ENCODE assay signal across 26 cellular contexts in the genomic region with DNA sequence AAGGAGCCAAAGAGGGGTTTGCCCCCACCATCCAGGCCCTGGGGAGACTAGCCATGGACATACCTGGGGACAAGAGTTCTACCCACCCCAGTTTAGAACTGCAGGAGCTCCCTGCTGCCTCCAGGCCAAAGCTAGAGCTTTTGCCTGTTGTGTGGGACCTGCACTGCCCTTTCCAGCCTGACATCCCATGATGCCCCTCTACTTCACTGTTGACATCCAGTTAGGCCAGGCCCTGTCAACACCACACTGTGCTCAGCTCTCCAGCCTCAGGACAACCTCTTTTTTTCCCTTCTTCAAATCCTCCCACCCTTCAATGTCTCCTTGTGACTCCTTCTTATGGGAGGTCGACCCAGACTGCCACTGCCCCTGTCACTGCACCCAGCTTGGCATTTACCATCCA. TPM values are rescaled to one million over a fixed set of nuclear protein-coding genes. Genes with fewer than 3 reads are reported as not detected.
"Had no signal": no experiment of that assay in that cellular context is flagged by ENCODE, and none has a peak within 500 bp of the region (broad histone marks: within the 10 kb centered on the region; RNA-seq: fewer than 3 reads in every experiment).

No MANE protein-coding gene starts in this region.

- H3K4me3 Mint-ChIP-seq: activated CD4-positive, alpha-beta T cell treated with anti-CD3 and anti-CD28 coated beads for 36 hours; activated naive CD8-positive, alpha-beta T cell; naive thymus-derived CD4-positive, alpha-beta T cell; neural crest cell; stimulated activated naive B cell treated with anti-CD40 and anti-IgM and Interleukin-4, amounts not matched to agents 10 μg/mL and 1 μg/mL and 100 μg/mL, for 72 hours; WTC11 had no signal

- H3K79me2 ChIP-seq: hepatocyte had no signal

- H3K27me3 Mint-ChIP-seq: activated CD4-positive, alpha-beta T cell treated with anti-CD3 and anti-CD28 coated beads for 36 hours; activated naive CD8-positive, alpha-beta T cell; naive thymus-derived CD4-positive, alpha-beta T cell had no signal

- H3K4me3 ChIP-seq: coronary artery, esophagus muscularis mucosa, hepatocyte, left lung, right lobe of liver, skin epidermis, testis, vagina had no signal

- H3K27ac ChIP-seq: coronary artery, esophagus muscularis mucosa, hepatocyte, left lung, right lobe of liver, skin epidermis, testis, vagina had no signal

- H3K27ac Mint-ChIP-seq: activated CD4-positive, alpha-beta T cell treated with anti-CD3 and anti-CD28 coated beads for 36 hours; activated naive CD8-positive, alpha-beta T cell; stimulated activated naive B cell treated with anti-CD40 and anti-IgM and Interleukin-4, amounts not matched to agents 10 μg/mL and 1 μg/mL and 100 μg/mL, for 72 hours; WTC11 had no signal

- H3K4me2 ChIP-seq: hepatocyte had no signal

- H3K4me1 Mint-ChIP-seq: neural crest cell, WTC11 had no signal

- ATAC-seq: activated CD4-positive, alpha-beta T cell treated with anti-CD3 and anti-CD28 coated beads for 36 hours; left lung; naive thymus-derived CD4-positive, alpha-beta T cell; stimulated activated naive B cell treated with anti-CD40 and anti-IgM and Interleukin-4, amounts not matched to agents 10 μg/mL and 1 μg/mL and 100 μg/mL, for 72 hours; WTC11 had no signal

- H2AFZ ChIP-seq: hepatocyte had no signal

- H3K36me3 Mint-ChIP-seq: activated naive CD8-positive, alpha-beta T cell; stimulated activated naive B cell treated with anti-CD40 and anti-IgM and Interleukin-4, amounts not matched to agents 10 μg/mL and 1 μg/mL and 100 μg/mL, for 72 hours; WTC11 had no signal

- DNase-seq: activated CD4-positive, alpha-beta T cell treated with anti-CD3 and anti-CD28 coated beads for 36 hours; activated CD4-positive, alpha-beta T cell treated with anti-CD3 and anti-CD28 coated beads, Interleukin-2, amount 50 U/mL, for 48 hours; activated effector memory CD4-positive, alpha-beta T cell treated with anti-CD3 and anti-CD28 coated beads, Interleukin-2, amount 50 U/mL, for 16 hours; activated T-cell treated with anti-CD3 and anti-CD28 coated beads, Interleukin-2, amount 50 U/mL, for 48 hours; amniotic stem cell; cerebellar nuclear complex; glutamatergic neuron; kidney glomerular epithelial cell; left lung; naive thymus-derived CD4-positive, alpha-beta T cell; occipital lobe; right lobe of liver; stimulated activated CD4-positive, alpha-beta T cell treated with anti-CD3 and anti-CD28 coated beads, Interleukin-1b, Interleukin-23, amount 100 ng/mL, for 48 hours; stimulated activated naive B cell treated with anti-CD40 and anti-IgM and Interleukin-4, amounts not matched to agents 10 μg/mL and 1 μg/mL and 100 μg/mL, for 72 hours; T1000; testis; trophoblast cell had no signal

- H3K36me3 ChIP-seq: esophagus muscularis mucosa, left lung, right lobe of liver, vagina had no signal

- H3K27me3 ChIP-seq: esophagus muscularis mucosa, hepatocyte, right lobe of liver, testis, vagina had no signal

- H3K9me3 Mint-ChIP-seq: naive thymus-derived CD4-positive, alpha-beta T cell; neural crest cell; stimulated activated naive B cell treated with anti-CD40 and anti-IgM and Interleukin-4, amounts not matched to agents 10 μg/mL and 1 μg/mL and 100 μg/mL, for 72 hours; WTC11 had no signal

- H3K9me3 ChIP-seq: esophagus muscularis mucosa, left lung, right lobe of liver, testis, vagina had no signal

RNA-seq across cellular contexts. Expression of gene CES3, which starts 48.1 kb away (rescaled TPM):
- total RNA-seq: lung microvascular endothelial cell had no signal
